Comparison of ENCODE assay signal across 8 cellular contexts in the genomic region with DNA sequence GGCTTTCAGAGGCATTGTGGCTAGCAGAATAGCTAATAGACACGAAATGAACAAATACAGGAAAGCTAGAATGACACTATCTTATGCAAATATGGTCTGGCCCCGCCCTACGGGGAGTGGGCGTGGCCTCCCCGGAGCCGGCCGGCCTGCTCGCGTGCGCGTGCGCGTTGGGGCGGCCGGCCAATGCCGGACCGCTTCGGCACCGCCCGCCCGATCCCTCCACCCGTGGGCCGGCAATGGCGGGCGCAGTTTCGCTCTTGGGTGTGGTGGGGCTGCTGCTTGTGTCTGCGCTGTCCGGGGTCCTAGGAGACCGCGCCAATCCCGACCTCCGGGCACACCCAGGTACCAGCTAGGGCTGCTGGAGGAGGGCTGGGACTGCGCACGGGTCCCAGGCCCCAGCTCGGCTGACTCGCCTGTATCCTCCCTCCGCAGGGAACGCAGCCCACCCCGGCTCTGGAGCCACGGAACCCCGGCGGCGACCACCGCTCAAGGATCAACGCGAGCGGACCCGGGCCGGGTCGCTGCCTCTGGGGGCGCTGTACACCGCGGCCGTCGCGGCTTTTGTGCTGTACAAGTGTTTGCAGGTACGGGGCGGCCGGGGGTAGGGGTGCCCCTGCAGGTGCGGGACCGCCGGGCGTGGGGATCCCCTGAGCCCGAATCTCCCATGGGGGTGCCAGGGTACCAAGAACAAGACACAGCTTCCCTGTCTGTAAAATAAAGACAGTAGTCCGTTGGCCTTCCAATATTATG. TPM values are rescaled to one million over a fixed set of nuclear protein-coding genes. Genes with fewer than 3 reads are reported as not detected.
DNase-seq lines count a peak whose midpoint lies in the region; ATAC-seq, FAIRE-seq and TF ChIP-seq lines count a peak whose summit lies in the region.

A gene with protein sequence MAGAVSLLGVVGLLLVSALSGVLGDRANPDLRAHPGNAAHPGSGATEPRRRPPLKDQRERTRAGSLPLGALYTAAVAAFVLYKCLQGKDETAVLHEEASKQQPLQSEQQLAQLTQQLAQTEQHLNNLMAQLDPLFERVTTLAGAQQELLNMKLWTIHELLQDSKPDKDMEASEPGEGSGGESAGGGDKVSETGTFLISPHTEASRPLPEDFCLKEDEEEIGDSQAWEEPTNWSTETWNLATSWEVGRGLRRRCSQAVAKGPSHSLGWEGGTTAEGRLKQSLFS (plus strand): TSS at position 149 of the 750 bp plus-strand sequence. CDS start 88 bp downstream, at position 237.

- ATAC-seq in GM21447 (IDR thresholded peaks at IDR 0.05; ENCODE audit: unreplicated experiment) = peak; percentile 50

- H3K4me3 ChIP-seq in epithelial cell of proximal tubule (ENCODE audit: low read depth, low read length) (peak within 1 kb of the TSS; percentile 78), mucosa of rectum (ENCODE audit: low read length in 2 of 2) (peak within 1 kb of the TSS; percentile 91 to 94)

- peak within 1 kb of the TSS; percentile 99 for H3K27ac ChIP-seq in mucosa of rectum (ENCODE audit: low read depth in 2 of 2, low read length in 2 of 2)

- DNase-seq in D721Med (ENCODE audit: insufficient read length, low spot score) (peak; percentile 76), HuH-7 (ENCODE audit: low spot score) (peak; percentile 84), OCI-M2 (lab: John Stamatoyannopoulos, UW; ENCODE audit: unreplicated experiment) (peak; percentile 84), activated T-cell treated with anti-CD3 and anti-CD28 coated beads for 48 hours (ENCODE audit: low read depth) (peak; percentile 81), epithelial cell of proximal tubule (ENCODE audit: low read depth) (no peak)
- DNase-seq in stimulated activated CD8-positive, alpha-beta memory T cell treated with anti-CD3 and anti-CD28 coated beads, Interleukin-7, amount 100 ng/mL, for 1 hour (ENCODE audit: low read depth in 2 of 2) = peak; percentile 67 to 68

- H3K27me3 ChIP-seq in mucosa of rectum (ENCODE audit: control insufficient read depth in 2 of 2, insufficient read depth in 2 of 2, low read length in 2 of 2) = no peaks in the 10 kb centered on the region

- no peak for FAIRE-seq in D721Med (lab: Jason Lieb, UNC)

- peaks cover 33 to 35% of the 10 kb centered on the region in 2 donors for H3K4me1 ChIP-seq in mucosa of rectum (ENCODE audit: control insufficient read depth in 2 of 2, insufficient read depth in 2 of 2, low read length in 2 of 2)

- TF ChIP-seq CTCF in D721Med (IDR thresholded peaks at IDR 0.05; ENCODE audit: insufficient read depth, missing control alignments) (peak; percentile 42), epithelial cell of proximal tubule (conservative IDR thresholded peaks at IDR 0.05; ENCODE audit: low read depth, low read length) (peak; percentile 49)

- H3K9ac ChIP-seq in mucosa of rectum (ENCODE audit: low read depth in 1 of 2, low read length in 2 of 2) = peak within 1 kb of the TSS; percentile 93 to 98

- H3K36me3 ChIP-seq in mucosa of rectum (ENCODE audit: control insufficient read depth in 2 of 2, insufficient read depth in 2 of 2, low read length in 2 of 2) = peaks cover 0 to 13% of the 10 kb centered on the region in 2 donors

- H3K9me3 ChIP-seq in mucosa of rectum (ENCODE audit: control insufficient read depth in 2 of 2, low read length in 2 of 2) = no peaks in the 10 kb centered on the region

RNA-seq across cellular contexts. Expression of the gene that starts here (rescaled TPM):
- 19.0 and 35.4 TPM in 2 replicates for total RNA-seq in epithelial cell of proximal tubule
